22 cellular contexts compared by ENCODE assay signal in genomic region chr2:5976626-5977025, GRCh38.
"Had no signal": no experiment of that assay in that cellular context is flagged by ENCODE, and none has a peak within 500 bp of the region (broad histone marks: within the 10 kb centered on the region; RNA-seq: fewer than 3 reads in every experiment).

No MANE protein-coding gene starts in this region.

- H3K4me3 Mint-ChIP-seq: dendritic cell treated with granulocyte-macrophage colony-stimulating factor and Interleukin-4, amounts not matched to agents 40 ng/mL and 50 ng/mL, for 4 days; effector memory CD8-positive, alpha-beta T cell; natural killer cell; stimulated activated memory B cell treated with anti-CD40 and anti-IgM and Interleukin-4, amounts not matched to agents 10 μg/mL and 1 μg/mL and 100 μg/mL, for 72 hours; stimulated activated naive CD8-positive, alpha-beta T cell treated with anti-CD3 and anti-CD28 coated beads, Interleukin-15, Interleukin-2, amounts not matched to agents 100 ng/mL and 50 ng/mL, for 24 hours had no signal

- H3K27ac ChIP-seq: epithelial cell of prostate, esophagus squamous epithelium, gastroesophageal sphincter, parathyroid adenoma, prostate gland, right lobe of liver, spleen, tibial artery, upper lobe of left lung, uterus had no signal

- H3K36me3 ChIP-seq: esophagus squamous epithelium, gastroesophageal sphincter, prostate gland, right lobe of liver, spleen, tibial artery, upper lobe of left lung, uterus had no signal

- ATAC-seq: effector memory CD8-positive, alpha-beta T cell; gastroesophageal sphincter; left cardiac atrium; natural killer cell; right lobe of liver; stimulated activated memory B cell treated with anti-CD40 and anti-IgM and Interleukin-4, amounts not matched to agents 10 μg/mL and 1 μg/mL and 100 μg/mL, for 72 hours had no signal

- H3K9me3 Mint-ChIP-seq: dendritic cell treated with granulocyte-macrophage colony-stimulating factor and Interleukin-4, amounts not matched to agents 40 ng/mL and 50 ng/mL, for 4 days; natural killer cell; stimulated activated naive CD8-positive, alpha-beta T cell treated with anti-CD3 and anti-CD28 coated beads, Interleukin-15, Interleukin-2, amounts not matched to agents 100 ng/mL and 50 ng/mL, for 24 hours had no signal

- H3K27me3 ChIP-seq: right lobe of liver, upper lobe of left lung had no signal

- H3K36me3 Mint-ChIP-seq: natural killer cell; stimulated activated memory B cell treated with anti-CD40 and anti-IgM and Interleukin-4, amounts not matched to agents 10 μg/mL and 1 μg/mL and 100 μg/mL, for 72 hours had no signal

- H3K79me2 ChIP-seq: parathyroid adenoma had no signal

- H3K4me1 ChIP-seq: esophagus squamous epithelium, parathyroid adenoma, prostate gland, right lobe of liver, uterus had no signal

- DNase-seq: effector memory CD8-positive, alpha-beta T cell; esophagus squamous epithelium; foreskin fibroblast; glutamatergic neuron; kidney; left cardiac atrium; natural killer cell; right lobe of liver; spleen; stimulated activated CD4-positive, alpha-beta T cell treated with anti-CD3 and anti-CD28 coated beads, Interleukin-15, amount 100 ng/mL, for 24 hours; stimulated activated CD4-positive, alpha-beta T cell treated with anti-CD3 and anti-CD28 coated beads, Interleukin-1b, Interleukin-23, amount 100 ng/mL, for 48 hours; stimulated activated CD4-positive, alpha-beta T cell treated with anti-CD3 and anti-CD28 coated beads, Interleukin-4, amount 100 ng/mL, for 24 hours; tibial artery; upper lobe of left lung; uterus had no signal

- H3K4me3 ChIP-seq: esophagus squamous epithelium, gastroesophageal sphincter, prostate gland, right lobe of liver, spleen, tibial artery, upper lobe of left lung, uterus had no signal

- H3K27me3 Mint-ChIP-seq: dendritic cell treated with granulocyte-macrophage colony-stimulating factor and Interleukin-4, amounts not matched to agents 40 ng/mL and 50 ng/mL, for 4 days; effector memory CD8-positive, alpha-beta T cell; stimulated activated naive CD8-positive, alpha-beta T cell treated with anti-CD3 and anti-CD28 coated beads, Interleukin-15, Interleukin-2, amounts not matched to agents 100 ng/mL and 50 ng/mL, for 24 hours had no signal

- H3K9ac ChIP-seq: parathyroid adenoma had no signal

- H3K4me1 Mint-ChIP-seq: natural killer cell; stimulated activated memory B cell treated with anti-CD40 and anti-IgM and Interleukin-4, amounts not matched to agents 10 μg/mL and 1 μg/mL and 100 μg/mL, for 72 hours had no signal
